In the genomic region with DNA sequence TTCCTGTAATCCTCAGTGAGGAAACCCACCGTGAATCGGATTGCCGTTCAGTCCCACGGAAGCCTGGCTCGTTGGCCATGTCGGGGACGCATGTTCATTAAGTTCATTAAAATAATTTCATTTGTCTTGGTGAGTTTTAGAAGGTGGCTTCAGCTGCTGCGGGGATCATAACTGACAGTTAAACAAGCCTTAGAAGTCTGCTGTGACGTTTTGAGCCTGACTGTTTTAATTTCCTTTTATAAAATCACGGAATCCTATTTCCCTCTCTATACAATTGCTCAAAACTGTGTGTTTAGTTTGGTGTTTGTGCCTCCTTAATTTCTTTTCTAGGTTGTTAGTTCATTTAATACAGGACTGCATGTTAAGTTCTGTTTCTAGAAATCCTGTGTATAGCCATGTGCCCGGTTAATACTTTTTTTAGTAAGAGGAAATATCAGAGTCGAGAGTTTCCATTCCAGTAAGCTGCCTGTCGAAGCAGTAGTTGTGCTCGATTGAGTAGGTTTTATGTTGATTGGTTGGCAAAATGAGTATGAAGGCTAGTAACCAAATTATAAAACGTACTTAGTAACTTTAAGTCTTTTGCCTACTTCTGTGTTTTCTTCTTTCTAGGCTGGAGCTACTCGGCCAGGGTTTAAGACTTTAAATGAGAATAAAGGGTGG, we compare ENCODE assay signal across 8 cellular contexts.
DNase-seq lines count a peak whose midpoint lies in the region; ATAC-seq and TF ChIP-seq lines count a peak whose summit lies in the region.

No MANE protein-coding gene starts in this region.

- no peaks in the 10 kb centered on the region for H3K27me3 ChIP-seq in HAP-1 (ENCODE audit: low read depth)
- H3K27me3 ChIP-seq in parathyroid adenoma (ENCODE audit: control insufficient read depth, insufficient read depth, low read length) = no peaks in the 10 kb centered on the region

- peak overlapping the region; percentile 82 for H2AFZ ChIP-seq in parathyroid adenoma

- peaks cover 13% of the 10 kb centered on the region for H3K36me3 Mint-ChIP-seq in T-helper 2 cell treated with Interferon-gamma antibody and Interleukin-4, amounts not matched to agents 5 μg/mL and 100 μg/mL, for 36 hours (ENCODE audit: low read depth)

- H3K4me3 ChIP-seq in HAP-1 = peak overlapping the region; percentile 81
- H3K4me3 ChIP-seq in fibroblast of pulmonary artery (replicated peaks; ENCODE audit: low read depth, low read length) = peak overlapping the region; percentile 91
- peak overlapping the region; percentile 78 for H3K4me3 ChIP-seq in parathyroid adenoma (ENCODE audit: low read depth, low read length)

- peaks cover 5% of the 10 kb centered on the region; the same call in 1 of the 2 replicates for H3K4me1 ChIP-seq in HAP-1
- H3K4me1 ChIP-seq in parathyroid adenoma = no peaks in the 10 kb centered on the region

- H3K27ac ChIP-seq in C4-2B = peak overlapping the region; percentile 93
- H3K27ac ChIP-seq in parathyroid adenoma = peak overlapping the region; percentile 91

- in situ Hi-C loops in HAP-1 (cut with MboI; ENCODE audit: low sequenced_read_pairs) = no loop called here

- peak overlapping the region; percentile 96 for H3K27ac Mint-ChIP-seq in T-helper 2 cell treated with Interferon-gamma antibody and Interleukin-4, amounts not matched to agents 5 μg/mL and 100 μg/mL, for 36 hours

- DNase-seq in HAP-1 (ENCODE audit: low spot score in 2 of 2) (no peak), fibroblast of pulmonary artery (ENCODE audit: low read depth) (peak; percentile 20), epidermal melanocyte (ENCODE audit: insufficient read length, low spot score) (no peak)
- no peak for DNase-seq in T-helper 2 cell treated with Interferon-gamma antibody and Interleukin-4, amounts not matched to agents 5 μg/mL and 100 μg/mL, for 36 hours (ENCODE audit: low spot score)

- H3K9me3 Mint-ChIP-seq in T-helper 2 cell treated with Interferon-gamma antibody and Interleukin-4, amounts not matched to agents 5 μg/mL and 100 μg/mL, for 36 hours = no peaks in the 10 kb centered on the region

- H3K27me3 Mint-ChIP-seq in T-helper 2 cell treated with Interferon-gamma antibody and Interleukin-4, amounts not matched to agents 5 μg/mL and 100 μg/mL, for 36 hours (ENCODE audit: low read depth) = peaks cover 8% of the 10 kb centered on the region

- peak overlapping the region; percentile 96 for H3K4me3 Mint-ChIP-seq in T-helper 2 cell treated with Interferon-gamma antibody and Interleukin-4, amounts not matched to agents 5 μg/mL and 100 μg/mL, for 36 hours

- H3K79me2 ChIP-seq in parathyroid adenoma = peaks cover 13% of the 10 kb centered on the region

- ATAC-seq in GM21529 (IDR thresholded peaks at IDR 0.05; ENCODE audit: unreplicated experiment) = no peak
- ATAC-seq in GM21447 (IDR thresholded peaks at IDR 0.05; ENCODE audit: unreplicated experiment) = no peak

- H3K36me3 ChIP-seq in HAP-1 (replicated peaks) (peaks cover 27% of the 10 kb centered on the region), parathyroid adenoma (ENCODE audit: control insufficient read depth, insufficient read depth, low read length) (no peaks in the 10 kb centered on the region)

- H3K4me2 ChIP-seq in parathyroid adenoma (ENCODE audit: low read length) = peak overlapping the region; percentile 79

- TF ChIP-seq CTCF in C4-2B (conservative IDR thresholded peaks at IDR 0.05) = no peak
- TF ChIP-seq CTCF in fibroblast of pulmonary artery (IDR thresholded peaks at IDR 0.05; ENCODE audit: low read length, missing control alignments) = no peak
- no peak for TF ChIP-seq CTCF in parathyroid adenoma (IDR thresholded peaks at IDR 0.05)

- H3K9me3 ChIP-seq in HAP-1 (no peaks in the 10 kb centered on the region), parathyroid adenoma (ENCODE audit: control insufficient read depth, low read length) (no peaks in the 10 kb centered on the region)

- peak overlapping the region; percentile 67 for H3K9ac ChIP-seq in parathyroid adenoma

- H3K4me1 Mint-ChIP-seq in T-helper 2 cell treated with Interferon-gamma antibody and Interleukin-4, amounts not matched to agents 5 μg/mL and 100 μg/mL, for 36 hours (ENCODE audit: low read depth) = peaks cover 20% of the 10 kb centered on the region
